In the genomic region with DNA sequence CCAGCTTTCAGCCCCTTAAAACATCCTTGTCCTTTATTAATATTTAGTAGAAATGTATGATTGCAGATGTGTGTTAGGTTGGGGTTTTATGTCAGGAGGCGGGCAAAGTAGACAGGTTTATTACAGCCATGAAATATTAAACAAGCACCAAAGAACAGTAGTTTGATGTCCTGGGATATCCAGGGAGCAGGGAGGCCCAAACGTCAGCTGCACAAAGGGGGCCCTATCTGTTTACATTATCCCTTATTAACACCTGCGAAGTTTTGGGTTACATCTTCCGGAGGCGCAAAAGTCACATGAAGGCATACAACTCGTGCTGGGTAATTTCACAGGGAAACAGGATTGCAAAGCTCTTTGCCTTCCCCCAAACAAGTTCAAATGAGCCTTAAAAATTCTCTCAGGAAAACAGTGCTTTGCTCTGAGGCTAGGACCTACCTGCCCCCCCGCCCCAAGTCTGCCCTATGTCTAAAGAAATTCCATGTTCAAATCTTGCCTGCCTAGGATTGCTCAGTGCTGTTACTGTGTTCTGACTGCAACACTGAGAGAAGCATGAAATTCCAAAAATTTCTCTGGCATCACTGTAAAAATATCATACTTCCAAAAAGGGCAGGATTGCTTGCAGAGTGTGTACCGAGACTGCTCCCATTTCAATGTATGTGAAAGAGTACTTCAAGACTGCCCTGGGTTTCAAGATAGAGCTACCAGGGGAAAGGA, we compare ENCODE assay signal across 20 cellular contexts. TPM values are rescaled to one million over a fixed set of nuclear protein-coding genes. Genes with fewer than 3 reads are reported as not detected.
DNase-seq lines count a peak whose midpoint lies in the region; ATAC-seq and TF ChIP-seq lines count a peak whose summit lies in the region.
"Had no signal": no experiment of that assay in that cellular context is flagged by ENCODE, and none has a peak within 500 bp of the region (broad histone marks: within the 10 kb centered on the region; RNA-seq: fewer than 3 reads in every experiment).

No MANE protein-coding gene starts in this region.

- peaks cover 82% of the 10 kb centered on the region for H3K4me1 Mint-ChIP-seq in neural crest cell
- no peaks in the 10 kb centered on the region for H3K4me1 Mint-ChIP-seq in activated CD8-positive, alpha-beta T cell treated with anti-CD3 and anti-CD28 coated beads for 36 hours (ENCODE audit: low read depth)
- H3K4me1 Mint-ChIP-seq: natural killer cell had no signal

- H3K27me3 Mint-ChIP-seq in neural crest cell (ENCODE audit: low read depth), result peaks cover 24% of the 10 kb centered on the region
- H3K27me3 Mint-ChIP-seq in activated CD8-positive, alpha-beta T cell treated with anti-CD3 and anti-CD28 coated beads for 36 hours, result no peaks in the 10 kb centered on the region

- TF ChIP-seq EP300 in transverse colon (IDR thresholded peaks at IDR 0.05; ENCODE audit: low read depth), result no peak

- no peaks in the 10 kb centered on the region for H3K36me3 ChIP-seq in transverse colon
- H3K36me3 ChIP-seq: BE2C, vagina had no signal

- H3K4me3 Mint-ChIP-seq in neural crest cell, result peak overlapping the region; percentile 23
- H3K4me3 Mint-ChIP-seq in activated CD8-positive, alpha-beta T cell treated with anti-CD3 and anti-CD28 coated beads for 36 hours, result no peak overlapping the region
- H3K4me3 Mint-ChIP-seq: activated T-cell treated with anti-CD3 and anti-CD28 coated beads, Interleukin-2, amount 50 U/mL, for 72 hours; HFFc6; natural killer cell had no signal

- WGBS in transverse colon (ENCODE audit: low coverage in 1 of 2), 2 donors, result 61 to 66% methylated on average over 6 to 8 of the region's 8 CpGs

- POLR2A ChIA-PET in activated CD8-positive, alpha-beta T cell treated with anti-CD3 and anti-CD28 coated beads for 36 hours (lab: Charles Lee), result no interaction called here

- peak overlapping the region in 3 of 4 donors; percentile 1 to 51 (median 5) for H3K27ac ChIP-seq in transverse colon
- H3K27ac ChIP-seq: foreskin keratinocyte, vagina had no signal

- DNase-seq in NCI-H526 treated with DMSO at 0.1 percent for 48 hours (lab: John Stamatoyannopoulos, UW) (peak; percentile 19), NCI-H526 (lab: John Stamatoyannopoulos, UW) (no peak), dedifferentiated amniotic fluid mesenchymal stem cell (ENCODE audit: extremely low spot score) (peak; percentile 47), neural crest cell (ENCODE audit: low read depth, low spot score) (no peak), transverse colon (no peak), NCI-H2227 (lab: John Stamatoyannopoulos, UW; ENCODE audit: unreplicated experiment) (no peak), globus pallidus (ENCODE audit: low spot score) (no peak)
- DNase-seq in activated CD8-positive, alpha-beta T cell treated with anti-CD3 and anti-CD28 coated beads for 36 hours, result no peak
- DNase-seq: activated CD4-positive, alpha-beta T cell treated with anti-CD3 and anti-CD28 coated beads for 1 hour; activated naive CD4-positive, alpha-beta T cell treated with anti-CD3 and anti-CD28 coated beads, Interleukin-2, amount 50 U/mL, for 16 hours; activated T-cell treated with anti-CD3 and anti-CD28 coated beads, Interleukin-2, amount 50 U/mL, for 72 hours; BE2C; dermis blood vessel endothelial cell; foreskin keratinocyte; HFFc6; mesendoderm; natural killer cell; NCI-H748 treated with DMSO at 0.1 percent for 48 hours; SW 1271 had no signal

- H3K9me3 Mint-ChIP-seq in neural crest cell, result no peaks in the 10 kb centered on the region
- no peaks in the 10 kb centered on the region for H3K9me3 Mint-ChIP-seq in activated CD8-positive, alpha-beta T cell treated with anti-CD3 and anti-CD28 coated beads for 36 hours
- H3K9me3 Mint-ChIP-seq: activated T-cell treated with anti-CD3 and anti-CD28 coated beads, Interleukin-2, amount 50 U/mL, for 72 hours; HFFc6; natural killer cell had no signal

- H3K27me3 ChIP-seq in transverse colon, result peaks cover 13% of the 10 kb centered on the region
- H3K27me3 ChIP-seq: foreskin keratinocyte, vagina had no signal

- no peak for TF ChIP-seq POLR2A in transverse colon (IDR thresholded peaks at IDR 0.05)

- no peak overlapping the region for H3K4me3 ChIP-seq in transverse colon
- H3K4me3 ChIP-seq: vagina had no signal

- H3K36me3 Mint-ChIP-seq in neural crest cell (ENCODE audit: low read depth), result peaks cover 7% of the 10 kb centered on the region
- H3K36me3 Mint-ChIP-seq in activated CD8-positive, alpha-beta T cell treated with anti-CD3 and anti-CD28 coated beads for 36 hours (ENCODE audit: low read depth), result no peaks in the 10 kb centered on the region
- H3K36me3 Mint-ChIP-seq: natural killer cell had no signal

- no peaks in the 10 kb centered on the region for H3K4me1 ChIP-seq in transverse colon
- H3K4me1 ChIP-seq: BE2C had no signal

- intact Hi-C loops in transverse colon (cut with DNase I; ENCODE audit: low total_unique reads), result loop anchor here (10.0 kb wide), 1 partner anchor 578 kb away; no protein-coding TSS in a partner anchor
- intact Hi-C loops in activated CD8-positive, alpha-beta T cell treated with anti-CD3 and anti-CD28 coated beads for 36 hours (cut with micrococcal nuclease), result no loop called here

- no peak for ATAC-seq in activated CD8-positive, alpha-beta T cell treated with anti-CD3 and anti-CD28 coated beads for 36 hours
- ATAC-seq: activated T-cell treated with anti-CD3 and anti-CD28 coated beads, Interleukin-2, amount 50 U/mL, for 72 hours; foreskin keratinocyte; natural killer cell had no signal

- H3K9me3 ChIP-seq in transverse colon, result no peaks in the 10 kb centered on the region
- H3K9me3 ChIP-seq: BE2C, vagina had no signal

- in situ Hi-C loops in transverse colon (cut with MboI; ENCODE audit: low pct_ligation_motif_present in 1 of 4, low pct_unique_long_range_greater_than_20kb in 1 of 4, low sequenced_read_pairs in 3 of 4), result no loop called here

- TF ChIP-seq CTCF in neural crest cell (conservative IDR thresholded peaks at IDR 0.05) (no peak), transverse colon (IDR thresholded peaks at IDR 0.05) (no peak)
- no peak for TF ChIP-seq CTCF in activated CD8-positive, alpha-beta T cell treated with anti-CD3 and anti-CD28 coated beads for 36 hours (IDR thresholded peaks at IDR 0.05)

- H3K27ac Mint-ChIP-seq in neural crest cell (ENCODE audit: unreplicated experiment), result no peak overlapping the region
- H3K27ac Mint-ChIP-seq in activated CD8-positive, alpha-beta T cell treated with anti-CD3 and anti-CD28 coated beads for 36 hours, result no peak overlapping the region
- H3K27ac Mint-ChIP-seq: activated T-cell treated with anti-CD3 and anti-CD28 coated beads, Interleukin-2, amount 50 U/mL, for 72 hours; HFFc6; natural killer cell had no signal

- CTCF ChIA-PET in activated CD8-positive, alpha-beta T cell treated with anti-CD3 and anti-CD28 coated beads for 36 hours (lab: Charles Lee), result no interaction called here

RNA-seq across cellular contexts. Expression of a gene that starts 8.9 kb away (rescaled TPM):
- total RNA-seq in neural crest cell (19.0 TPM in 2 replicates), transverse colon (1 to 10 TPM; 1.1 to 4.2 (median 3.0) TPM)
- under 1 TPM; 0.11 to 0.16 TPM for total RNA-seq in activated CD8-positive, alpha-beta T cell treated with anti-CD3 and anti-CD28 coated beads for 36 hours

Comparison
In these comparisons a context has a peak if more than half of its experiments do, and no peak if none do; other contexts are left out.
1. DNase-seq: peak in NCI-H526 treated with DMSO at 0.1 percent for 48 hours (single experiment) and dedifferentiated amniotic fluid mesenchymal stem cell (single experiment); none in NCI-H526 (0 of 2), neural crest cell (single experiment), transverse colon (single experiment), NCI-H2227 (single experiment), activated CD8-positive, alpha-beta T cell treated with anti-CD3 and anti-CD28 coated beads for 36 hours (single experiment) and globus pallidus (single experiment).